Comparison of ENCODE assay signal across 33 cellular contexts in the genomic region with DNA sequence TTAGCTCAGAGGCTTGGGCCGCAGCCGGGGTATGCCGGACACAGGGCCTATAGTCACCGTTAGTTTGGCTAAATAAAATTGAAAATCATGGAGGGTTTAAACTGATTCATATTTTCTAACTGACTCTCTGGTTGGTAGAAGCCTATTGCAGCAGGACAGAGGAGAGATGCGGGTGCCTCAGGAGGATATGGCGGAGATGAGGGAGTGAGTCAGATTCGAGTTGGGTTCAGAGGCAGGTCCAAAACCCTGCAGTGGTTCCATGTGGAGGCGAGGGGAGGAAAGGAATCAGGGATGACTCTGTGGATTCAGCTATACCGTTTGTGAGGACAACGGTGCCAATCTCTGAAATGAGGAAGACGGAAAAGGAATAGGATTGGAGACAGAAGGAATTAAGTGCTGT.
"Had no signal": no experiment of that assay in that cellular context is flagged by ENCODE, and none has a peak within 500 bp of the region (broad histone marks: within the 10 kb centered on the region; RNA-seq: fewer than 3 reads in every experiment).

No MANE protein-coding gene starts in this region.

- H3K9me3 Mint-ChIP-seq: activated B cell treated with CpG ODN at 0.5 μM for 24 hours; activated CD8-positive, alpha-beta T cell treated with anti-CD3 and anti-CD28 coated beads for 36 hours; activated T-cell treated with anti-CD3 and anti-CD28 coated beads, Interleukin-2, amount 50 U/mL, for 4 hours; activated T-helper 17 cell treated with anti-CD3 and anti-CD28 coated beads, Interleukin-2, amount 50 U/mL, for 72 hours; brain; central memory CD8-positive, alpha-beta T cell; dendritic cell treated with granulocyte-macrophage colony-stimulating factor and Interleukin-4, amounts not matched to agents 40 ng/mL and 50 ng/mL, for 4 days; effector memory CD8-positive, alpha-beta T cell; T-helper 2 cell treated with Interferon-gamma antibody and Interleukin-4, amounts not matched to agents 5 μg/mL and 100 μg/mL, for 36 hours had no signal

- H3K27ac Mint-ChIP-seq: activated B cell treated with CpG ODN at 0.5 μM for 24 hours; activated CD8-positive, alpha-beta T cell treated with anti-CD3 and anti-CD28 coated beads for 36 hours; activated naive CD8-positive, alpha-beta T cell; activated T-helper 17 cell treated with anti-CD3 and anti-CD28 coated beads, Interleukin-2, amount 50 U/mL, for 72 hours; brain; dendritic cell treated with granulocyte-macrophage colony-stimulating factor and Interleukin-4, amounts not matched to agents 40 ng/mL and 50 ng/mL, for 4 days; effector memory CD8-positive, alpha-beta T cell; T-helper 17 cell; T-helper 2 cell treated with Interferon-gamma antibody and Interleukin-4, amounts not matched to agents 5 μg/mL and 100 μg/mL, for 36 hours had no signal

- H3K9me3 ChIP-seq: adrenal gland, ascending aorta, breast epithelium, esophagus muscularis mucosa, gastrocnemius medialis had no signal

- H3K27me3 ChIP-seq: adrenal gland, ascending aorta, breast epithelium, esophagus muscularis mucosa, foreskin keratinocyte, gastrocnemius medialis had no signal

- DNase-seq: activated B cell treated with CpG ODN at 0.5 μM for 24 hours; activated CD4-positive, alpha-beta T cell treated with anti-CD3 and anti-CD28 coated beads for 48 hours; activated CD4-positive, alpha-beta T cell treated with anti-CD3 and anti-CD28 coated beads, Interleukin-2, amount 50 U/mL, for 1 hour; activated CD4-positive, alpha-beta T cell treated with anti-CD3 and anti-CD28 coated beads, Interleukin-2, amount 50 U/mL, for 48 hours; activated CD8-positive, alpha-beta memory T cell treated with anti-CD3 and anti-CD28 coated beads for 24 hours; activated CD8-positive, alpha-beta T cell treated with anti-CD3 and anti-CD28 coated beads for 36 hours; activated effector memory CD4-positive, alpha-beta T cell treated with Interleukin-2 at 50 U/mL for 16 hours; activated gamma-delta T cell treated with Interleukin-2 at 50 U/mL for 16 hours; activated naive CD4-positive, alpha-beta T cell treated with anti-CD3 and anti-CD28 coated beads, Interleukin-2, amount 50 U/mL, for 16 hours; activated naive CD4-positive, alpha-beta T cell treated with Interleukin-2 at 50 U/mL for 16 hours; activated T-cell treated with anti-CD3 and anti-CD28 coated beads, Interleukin-2, amount 50 U/mL, for 4 hours; adrenal gland; amygdala; effector CD4-positive, alpha-beta T cell; effector memory CD8-positive, alpha-beta T cell; erythroblast; foreskin keratinocyte; gastrocnemius medialis; T-helper 1 cell; T-helper 17 cell; T1000; WERI-Rb-1 had no signal

- H3K4me3 ChIP-seq: adrenal gland, ascending aorta, breast epithelium, coronary artery, esophagus muscularis mucosa, gastrocnemius medialis had no signal

- ATAC-seq: activated CD4-positive, CD25-positive, alpha-beta regulatory T cell treated with anti-CD3 and anti-CD28 coated beads, Interleukin-2, amount 50 U/mL, for 24 hours; activated CD8-positive, alpha-beta T cell treated with anti-CD3 and anti-CD28 coated beads for 36 hours; activated T-cell treated with anti-CD3 and anti-CD28 coated beads, Interleukin-2, amount 50 U/mL, for 4 hours; activated T-helper 17 cell treated with anti-CD3 and anti-CD28 coated beads, Interleukin-2, amount 50 U/mL, for 72 hours; effector memory CD8-positive, alpha-beta T cell; foreskin keratinocyte; gastrocnemius medialis; T-helper 17 cell had no signal

- H3K4me1 Mint-ChIP-seq: activated B cell treated with CpG ODN at 0.5 μM for 24 hours; activated T-helper 17 cell treated with anti-CD3 and anti-CD28 coated beads, Interleukin-2, amount 50 U/mL, for 72 hours; brain; central memory CD8-positive, alpha-beta T cell; T-helper 17 cell had no signal

- H3K36me3 ChIP-seq: adrenal gland, ascending aorta, breast epithelium, gastrocnemius medialis, WERI-Rb-1 had no signal

- H3K27me3 Mint-ChIP-seq: brain had no signal

- H3K4me1 ChIP-seq: adrenal gland, ascending aorta, breast epithelium, foreskin keratinocyte, gastrocnemius medialis had no signal

- H3K27ac ChIP-seq: adrenal gland, ascending aorta, coronary artery, esophagus muscularis mucosa, foreskin keratinocyte, WERI-Rb-1 had no signal

- H3K4me3 Mint-ChIP-seq: activated B cell treated with CpG ODN at 0.5 μM for 24 hours; activated CD8-positive, alpha-beta T cell treated with anti-CD3 and anti-CD28 coated beads for 36 hours; activated naive CD8-positive, alpha-beta T cell; activated T-cell treated with anti-CD3 and anti-CD28 coated beads, Interleukin-2, amount 50 U/mL, for 4 hours; activated T-helper 17 cell treated with anti-CD3 and anti-CD28 coated beads, Interleukin-2, amount 50 U/mL, for 72 hours; brain; central memory CD8-positive, alpha-beta T cell; dendritic cell treated with granulocyte-macrophage colony-stimulating factor and Interleukin-4, amounts not matched to agents 40 ng/mL and 50 ng/mL, for 4 days; effector memory CD8-positive, alpha-beta T cell; T-helper 17 cell; T-helper 2 cell treated with Interferon-gamma antibody and Interleukin-4, amounts not matched to agents 5 μg/mL and 100 μg/mL, for 36 hours had no signal
